Comparison of ENCODE assay signal across 17 cellular contexts in the genomic region with DNA sequence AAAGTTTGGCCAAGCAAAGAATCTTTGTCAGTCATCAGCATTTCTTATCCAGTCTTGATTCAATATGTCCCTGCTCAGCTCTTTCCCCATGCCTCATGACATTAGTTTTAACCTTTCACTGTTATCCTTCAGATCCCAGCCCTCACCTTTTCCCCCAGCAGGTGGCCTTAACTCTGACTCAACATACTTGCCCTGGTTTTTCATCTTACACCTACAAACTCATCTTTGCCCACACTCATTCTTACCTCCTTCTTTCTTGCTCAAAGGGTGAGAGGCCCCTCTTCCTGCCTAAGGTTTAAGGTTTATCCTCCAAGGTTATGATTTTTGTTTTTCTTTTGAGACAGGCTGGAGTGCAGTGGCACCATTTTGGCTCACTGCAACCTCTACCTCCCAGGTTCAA. TPM values are rescaled to one million over a fixed set of nuclear protein-coding genes. Genes with fewer than 3 reads are reported as not detected.
DNase-seq lines count a peak whose midpoint lies in the region; ATAC-seq and TF ChIP-seq lines count a peak whose summit lies in the region.
"Had no signal": no experiment of that assay in that cellular context is flagged by ENCODE, and none has a peak within 500 bp of the region (broad histone marks: within the 10 kb centered on the region; RNA-seq: fewer than 3 reads in every experiment).

No MANE protein-coding gene starts in this region.

- H4K5ac ChIP-seq in mesendoderm (ENCODE audit: low read length) = no peak overlapping the region

- TF ChIP-seq CTCF in GM12864 (IDR thresholded peaks at IDR 0.05; ENCODE audit: low read depth, low read length, missing control alignments) = peak; percentile 8

- H3K4me3 Mint-ChIP-seq in activated CD4-positive, alpha-beta T cell treated with anti-CD3 and anti-CD28 coated beads, Interleukin-2, amount 10 ng/mL, durations not matched to agents 24 days and 14 days = peak overlapping the region; percentile 22
- H3K4me3 Mint-ChIP-seq in activated T-helper 1 cell treated with anti-CD3 and anti-CD28 coated beads, Interleukin-12 subunit alpha, Interleukin-12 subunit beta, Interleukin-2, Interleukin-4 antibody, amounts not matched to agents 30 ng/mL and 10 ng/mL and 1 ng/mL, durations not matched to agents 14 hours and 24 hours and 36 hours = peak overlapping the region; percentile 16
- H3K4me3 Mint-ChIP-seq: CD14-positive monocyte had no signal

- no peaks in the 10 kb centered on the region for H3K27me3 ChIP-seq in mesendoderm (ENCODE audit: insufficient read depth, low read length, poor library complexity)

- H3K4me3 ChIP-seq in GM12864 (ENCODE audit: low read depth, low read length) (no peak overlapping the region), mesendoderm (ENCODE audit: low read length) (no peak overlapping the region)
- H3K4me3 ChIP-seq: PC-9 had no signal

- no peaks in the 10 kb centered on the region for H3K79me2 ChIP-seq in mesendoderm (ENCODE audit: control insufficient read depth, insufficient read depth, low read length)

- H2AK5ac ChIP-seq in mesendoderm (ENCODE audit: low read length) = no peak overlapping the region

- H3K4me2 ChIP-seq in mesendoderm (ENCODE audit: low read length) = no peak overlapping the region
- H3K4me2 ChIP-seq: PC-9 had no signal

- H3K4me1 Mint-ChIP-seq in activated CD4-positive, alpha-beta T cell treated with anti-CD3 and anti-CD28 coated beads, Interleukin-2, amount 10 ng/mL, durations not matched to agents 24 days and 14 days = peaks cover 39% of the 10 kb centered on the region
- H3K4me1 Mint-ChIP-seq in activated T-helper 1 cell treated with anti-CD3 and anti-CD28 coated beads, Interleukin-12 subunit alpha, Interleukin-12 subunit beta, Interleukin-2, Interleukin-4 antibody, amounts not matched to agents 30 ng/mL and 10 ng/mL and 1 ng/mL, durations not matched to agents 14 hours and 24 hours and 36 hours (ENCODE audit: low read depth) = peaks cover 52% of the 10 kb centered on the region

- H3K9ac ChIP-seq in mesendoderm (ENCODE audit: low read length) = no peak overlapping the region

- peaks cover 5% of the 10 kb centered on the region for H3K4me1 ChIP-seq in mesendoderm (ENCODE audit: control insufficient read depth, low read depth, low read length)

- H2BK120ac ChIP-seq in mesendoderm (ENCODE audit: low read depth, low read length) = no peak overlapping the region

- H3K9me3 Mint-ChIP-seq in activated CD4-positive, alpha-beta T cell treated with anti-CD3 and anti-CD28 coated beads, Interleukin-2, amount 10 ng/mL, durations not matched to agents 24 days and 14 days = peaks cover 6% of the 10 kb centered on the region
- peaks cover 4% of the 10 kb centered on the region for H3K9me3 Mint-ChIP-seq in activated T-helper 1 cell treated with anti-CD3 and anti-CD28 coated beads, Interleukin-12 subunit alpha, Interleukin-12 subunit beta, Interleukin-2, Interleukin-4 antibody, amounts not matched to agents 30 ng/mL and 10 ng/mL and 1 ng/mL, durations not matched to agents 14 hours and 24 hours and 36 hours

- H3K56ac ChIP-seq in mesendoderm (ENCODE audit: low read length) = no peak overlapping the region

- peak overlapping the region; percentile 66 for H3K27ac Mint-ChIP-seq in activated CD4-positive, alpha-beta T cell treated with anti-CD3 and anti-CD28 coated beads, Interleukin-2, amount 10 ng/mL, durations not matched to agents 24 days and 14 days
- peak overlapping the region; percentile 82 for H3K27ac Mint-ChIP-seq in activated T-helper 1 cell treated with anti-CD3 and anti-CD28 coated beads, Interleukin-12 subunit alpha, Interleukin-12 subunit beta, Interleukin-2, Interleukin-4 antibody, amounts not matched to agents 30 ng/mL and 10 ng/mL and 1 ng/mL, durations not matched to agents 14 hours and 24 hours and 36 hours

- H3K4ac ChIP-seq in mesendoderm (ENCODE audit: low read depth, low read length) = no peak overlapping the region

- no peak overlapping the region for H2BK15ac ChIP-seq in mesendoderm (replicated peaks; ENCODE audit: low read depth)

- no peak overlapping the region for H3K27ac ChIP-seq in mesendoderm (ENCODE audit: low read depth, low read length)
- H3K27ac ChIP-seq: PC-9 had no signal

- H3K23ac ChIP-seq in mesendoderm (ENCODE audit: low read length) = no peak overlapping the region

- H3K79me1 ChIP-seq in mesendoderm (ENCODE audit: low read length) = no peaks in the 10 kb centered on the region

- peak overlapping the region; percentile 2 for H3K18ac ChIP-seq in mesendoderm (ENCODE audit: low read length)

- H3K27me3 Mint-ChIP-seq in activated CD4-positive, alpha-beta T cell treated with anti-CD3 and anti-CD28 coated beads, Interleukin-2, amount 10 ng/mL, durations not matched to agents 24 days and 14 days = peaks cover 20% of the 10 kb centered on the region
- H3K27me3 Mint-ChIP-seq in activated T-helper 1 cell treated with anti-CD3 and anti-CD28 coated beads, Interleukin-12 subunit alpha, Interleukin-12 subunit beta, Interleukin-2, Interleukin-4 antibody, amounts not matched to agents 30 ng/mL and 10 ng/mL and 1 ng/mL, durations not matched to agents 14 hours and 24 hours and 36 hours (ENCODE audit: insufficient read depth) = peaks cover 5% of the 10 kb centered on the region

- intact Hi-C loops in activated CD4-positive, alpha-beta T cell treated with anti-CD3 and anti-CD28 coated beads, Interleukin-2, amount 10 ng/mL, durations not matched to agents 24 days and 14 days (cut with micrococcal nuclease) = loop anchor here (2.0 to 10.0 kb wide), 2 partner anchors 19 to 447 kb away; a partner anchor contains a TSS
- intact Hi-C loops in activated T-helper 1 cell treated with anti-CD3 and anti-CD28 coated beads, Interleukin-12 subunit alpha, Interleukin-12 subunit beta, Interleukin-2, Interleukin-4 antibody, amounts not matched to agents 30 ng/mL and 10 ng/mL and 1 ng/mL, durations not matched to agents 14 hours and 24 hours and 36 hours (cut with micrococcal nuclease) = loop anchor here (2.0 to 10.0 kb wide), 6 partner anchors 19 to 1707 kb away; no protein-coding TSS in a partner anchor

- no peaks in the 10 kb centered on the region for H3K36me3 ChIP-seq in mesendoderm (ENCODE audit: control insufficient read depth, insufficient read depth, low read length)

- H3K36me3 Mint-ChIP-seq in activated CD4-positive, alpha-beta T cell treated with anti-CD3 and anti-CD28 coated beads, Interleukin-2, amount 10 ng/mL, durations not matched to agents 24 days and 14 days (ENCODE audit: low read depth) = no peaks in the 10 kb centered on the region
- peaks cover 4% of the 10 kb centered on the region for H3K36me3 Mint-ChIP-seq in activated T-helper 1 cell treated with anti-CD3 and anti-CD28 coated beads, Interleukin-12 subunit alpha, Interleukin-12 subunit beta, Interleukin-2, Interleukin-4 antibody, amounts not matched to agents 30 ng/mL and 10 ng/mL and 1 ng/mL, durations not matched to agents 14 hours and 24 hours and 36 hours (ENCODE audit: low read depth)
- H3K36me3 Mint-ChIP-seq: CD14-positive monocyte had no signal

- no peak for DNase-seq in activated CD4-positive, alpha-beta T cell treated with anti-CD3 and anti-CD28 coated beads, Interleukin-2, amount 10 ng/mL, durations not matched to agents 24 days and 14 days
- no peak for DNase-seq in activated CD4-positive, alpha-beta T cell treated with anti-CD3 and anti-CD28 coated beads, Interleukin-2, amount 50 U/mL, for 4 hours
- DNase-seq in GM12864 (ENCODE audit: low read depth) (no peak), mesendoderm (no peak), NCI-H2171 (lab: John Stamatoyannopoulos, UW) (no peak)
- DNase-seq in activated T-helper 1 cell treated with anti-CD3 and anti-CD28 coated beads, Interleukin-12 subunit alpha, Interleukin-12 subunit beta, Interleukin-2, Interleukin-4 antibody, amounts not matched to agents 30 ng/mL and 10 ng/mL and 1 ng/mL, durations not matched to agents 14 hours and 24 hours and 36 hours (ENCODE audit: low spot score) = no peak
- DNase-seq in activated CD4-positive, CD25-positive, alpha-beta regulatory T cell (lab: John Stamatoyannopoulos, UW) = no peak
- DNase-seq: Caco-2, H7, Kasumi-1, NCI-H1105 treated with DMSO at 0.1 percent for 48 hours, NCI-H187, NCI-H446 treated with DMSO at 0.1 percent for 48 hours, NCI-H748 treated with DMSO at 0.1 percent for 48 hours, PC-9 had no signal

- no peak overlapping the region for H4K8ac ChIP-seq in mesendoderm (ENCODE audit: low read depth, low read length)

- H2BK5ac ChIP-seq in mesendoderm (ENCODE audit: low read length) = no peak overlapping the region

- ATAC-seq in HG03469 (IDR thresholded peaks at IDR 0.05; ENCODE audit: unreplicated experiment) = no peak

RNA-seq across cellular contexts. Expression of a gene that starts 10.6 kb away (rescaled TPM):
- total RNA-seq in activated CD4-positive, alpha-beta T cell treated with anti-CD3 and anti-CD28 coated beads, Interleukin-2, amount 10 ng/mL, durations not matched to agents 24 days and 14 days = 107 TPM in 2 replicates
- total RNA-seq in activated T-helper 1 cell treated with anti-CD3 and anti-CD28 coated beads, Interleukin-12 subunit alpha, Interleukin-12 subunit beta, Interleukin-2, Interleukin-4 antibody, amounts not matched to agents 30 ng/mL and 10 ng/mL and 1 ng/mL, durations not matched to agents 14 hours and 24 hours and 36 hours = 128 and 131 TPM in 2 replicates
- 218 TPM for polyA plus RNA-seq in mesendoderm (2013, experiment 1 of 2)
- polyA plus RNA-seq in mesendoderm (2013, experiment 2 of 2) = 225 TPM

RNA-seq across cellular contexts. Expression of a gene that starts 57.6 kb away (rescaled TPM):
- total RNA-seq in activated CD4-positive, alpha-beta T cell treated with anti-CD3 and anti-CD28 coated beads, Interleukin-2, amount 10 ng/mL, durations not matched to agents 24 days and 14 days = not detected in 2 replicates
- total RNA-seq in activated T-helper 1 cell treated with anti-CD3 and anti-CD28 coated beads, Interleukin-12 subunit alpha, Interleukin-12 subunit beta, Interleukin-2, Interleukin-4 antibody, amounts not matched to agents 30 ng/mL and 10 ng/mL and 1 ng/mL, durations not matched to agents 14 hours and 24 hours and 36 hours = not detected in 2 replicates
- 0.21 TPM for polyA plus RNA-seq in mesendoderm (2013, experiment 1 of 2)
- 0.25 TPM for polyA plus RNA-seq in mesendoderm (2013, experiment 2 of 2)
- total RNA-seq: Caco-2, H7, PC-9 had no signal
- polyA plus RNA-seq: CD14-positive monocyte had no signal
